In the genomic region with DNA sequence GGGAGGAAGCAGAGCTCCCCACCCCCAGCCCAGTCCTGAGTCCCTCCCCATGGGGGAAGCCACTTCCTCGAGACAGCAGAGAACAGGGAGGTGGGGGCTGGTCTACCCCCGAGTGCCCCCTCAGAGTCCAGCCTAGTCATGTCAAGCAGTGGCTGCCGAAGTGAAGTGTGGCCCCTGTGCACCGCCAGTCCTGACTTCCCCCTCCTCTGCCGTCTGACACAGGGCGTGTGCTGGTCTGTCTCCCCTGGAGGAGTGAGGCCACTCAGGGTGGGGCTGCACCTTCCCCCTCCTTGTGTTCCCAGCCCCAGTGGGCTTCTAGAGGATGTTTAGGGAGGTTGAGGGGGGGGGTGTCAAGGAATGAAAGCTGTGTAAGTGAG, we compare ENCODE assay signal across 23 cellular contexts.
"Had no signal": no experiment of that assay in that cellular context is flagged by ENCODE, and none has a peak within 500 bp of the region (broad histone marks: within the 10 kb centered on the region; RNA-seq: fewer than 3 reads in every experiment).

No MANE protein-coding gene starts in this region.

- H3K4me1 ChIP-seq: gastrocnemius medialis, neural progenitor cell, right lobe of liver, testis had no signal

- H3K4me3 ChIP-seq: colonic mucosa, gastrocnemius medialis, neural progenitor cell, ovary, right lobe of liver, smooth muscle cell, testis, tibial artery had no signal

- H3K27me3 ChIP-seq: colonic mucosa, gastrocnemius medialis, neural progenitor cell, ovary, right lobe of liver, testis, tibial artery had no signal

- H3K4me2 ChIP-seq: neural progenitor cell, smooth muscle cell had no signal

- H3K27ac ChIP-seq: colonic mucosa, epithelial cell of prostate, gastrocnemius medialis, neural progenitor cell, right lobe of liver, testis, tibial artery had no signal

- DNase-seq: colonic mucosa; effector CD8-positive, alpha-beta T cell; endodermal cell; foreskin fibroblast; gastrocnemius medialis; mesendoderm; midbrain; naive thymus-derived CD4-positive, alpha-beta T cell; ovary; stimulated activated CD4-positive, alpha-beta T cell treated with anti-CD3 and anti-CD28 coated beads, Interleukin-12 subunit alpha, Interleukin-12 subunit beta, amount 100 ng/mL, for 4 hours; stimulated activated CD4-positive, alpha-beta T cell treated with anti-CD3 and anti-CD28 coated beads, Interleukin-1b, Interleukin-23, amount 100 ng/mL, for 48 hours; stimulated activated CD4-positive, alpha-beta T cell treated with anti-CD3 and anti-CD28 coated beads, Interleukin-4, amount 100 ng/mL, for 1 hour; stimulated activated CD8-positive, alpha-beta memory T cell treated with anti-CD3 and anti-CD28 coated beads, Interleukin-4, amount 100 ng/mL, for 48 hours; stimulated activated naive CD4-positive, alpha-beta T cell; substantia nigra; testis; tibial artery had no signal

- H3K36me3 ChIP-seq: colonic mucosa, gastrocnemius medialis, neural progenitor cell, ovary, right lobe of liver had no signal

- H3K9ac ChIP-seq: neural progenitor cell had no signal

- H3K9me3 ChIP-seq: colonic mucosa, gastrocnemius medialis, ovary, right lobe of liver, testis, tibial artery had no signal

- H2AFZ ChIP-seq: neural progenitor cell had no signal

- ATAC-seq: esophagus mucosa; gastrocnemius medialis; left lobe of liver; naive thymus-derived CD4-positive, alpha-beta T cell; right lobe of liver had no signal
